1 cellular context compared by ENCODE assay signal in genomic region chr7:312409-312808, GRCh38.
A peak's percentile ranks its signal among the peaks of the same experiment; 100 is the strongest.
TF ChIP-seq lines count a peak whose summit lies in the region.

No MANE protein-coding gene starts in this region.

TF ChIP-seq in K562, 482 proteins besides CTCF, POLR2A, EP300 and RAD21:
- TF ChIP-seq JUND (IDR thresholded peaks at IDR 0.05; ENCODE audit: borderline replicate concordance, low read depth, low read length) (no peak), JUND (tag; IDR thresholded peaks at IDR 0.05; ENCODE audit: borderline replicate concordance, low read depth, low read length) (no peak), SMARCB1 (IDR thresholded peaks at IDR 0.05; ENCODE audit: insufficient read length, low read depth) (no peak), TFE3 (CRISPR knock-in tag; IDR thresholded peaks at IDR 0.05) (peak; percentile 75), NRF1 (conservative IDR thresholded peaks at IDR 0.05 in 1 of 2, IDR thresholded peaks at IDR 0.05 in 1 of 2) (0 out of 4 replicates have a peak, but pooled peaks of 1 of the 2 experiments have one; percentile 20), RAD51 (IDR thresholded peaks at IDR 0.05; ENCODE audit: borderline replicate concordance, low read depth) (peak; percentile 62)
TF ChIP-seq in K562: peak in this region for 3.
